In the genomic region with DNA sequence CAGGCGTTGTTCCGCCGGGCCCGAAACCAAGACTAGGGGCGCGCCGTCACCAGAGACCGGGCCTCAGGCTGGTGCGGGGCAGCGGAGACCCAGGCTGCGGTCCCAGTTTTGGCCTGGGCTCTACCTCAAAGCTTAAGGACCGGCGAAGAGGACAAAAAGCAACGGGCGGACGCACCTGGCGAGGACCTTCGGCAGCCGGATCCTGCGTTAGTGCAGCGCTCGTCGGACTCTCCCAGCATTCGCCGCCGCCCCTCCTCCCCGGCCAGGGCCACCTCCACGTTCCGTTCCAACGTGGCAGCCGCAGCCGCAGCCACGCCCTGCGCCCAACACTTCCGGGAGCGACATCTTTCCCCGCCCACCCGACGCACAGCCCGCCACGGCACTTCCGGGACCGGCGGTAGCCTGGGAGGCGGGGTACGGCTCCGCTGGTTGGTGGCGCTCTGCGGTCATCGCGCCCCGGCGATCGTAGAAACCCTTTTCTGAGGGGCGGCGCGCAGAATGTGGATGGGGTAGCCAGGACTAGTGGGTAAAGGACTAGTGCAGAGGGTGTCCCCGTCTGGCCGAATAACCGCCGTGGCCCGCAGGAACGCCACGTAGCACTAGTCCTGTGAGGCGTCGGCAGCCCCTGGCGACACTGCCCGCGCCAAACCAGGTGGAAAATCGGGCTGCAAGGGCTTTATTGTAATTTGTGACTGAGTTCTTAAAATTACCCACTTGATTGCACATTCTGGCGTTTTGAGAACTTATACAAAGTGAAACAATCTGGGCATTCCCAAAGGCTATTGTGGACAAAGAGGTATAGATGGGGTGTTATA, we compare ENCODE assay signal across 8 cellular contexts. TPM values are rescaled to one million over a fixed set of nuclear protein-coding genes. Genes with fewer than 3 reads are reported as not detected.
DNase-seq lines count a peak whose midpoint lies in the region; ATAC-seq and TF ChIP-seq lines count a peak whose summit lies in the region.

A gene with protein sequence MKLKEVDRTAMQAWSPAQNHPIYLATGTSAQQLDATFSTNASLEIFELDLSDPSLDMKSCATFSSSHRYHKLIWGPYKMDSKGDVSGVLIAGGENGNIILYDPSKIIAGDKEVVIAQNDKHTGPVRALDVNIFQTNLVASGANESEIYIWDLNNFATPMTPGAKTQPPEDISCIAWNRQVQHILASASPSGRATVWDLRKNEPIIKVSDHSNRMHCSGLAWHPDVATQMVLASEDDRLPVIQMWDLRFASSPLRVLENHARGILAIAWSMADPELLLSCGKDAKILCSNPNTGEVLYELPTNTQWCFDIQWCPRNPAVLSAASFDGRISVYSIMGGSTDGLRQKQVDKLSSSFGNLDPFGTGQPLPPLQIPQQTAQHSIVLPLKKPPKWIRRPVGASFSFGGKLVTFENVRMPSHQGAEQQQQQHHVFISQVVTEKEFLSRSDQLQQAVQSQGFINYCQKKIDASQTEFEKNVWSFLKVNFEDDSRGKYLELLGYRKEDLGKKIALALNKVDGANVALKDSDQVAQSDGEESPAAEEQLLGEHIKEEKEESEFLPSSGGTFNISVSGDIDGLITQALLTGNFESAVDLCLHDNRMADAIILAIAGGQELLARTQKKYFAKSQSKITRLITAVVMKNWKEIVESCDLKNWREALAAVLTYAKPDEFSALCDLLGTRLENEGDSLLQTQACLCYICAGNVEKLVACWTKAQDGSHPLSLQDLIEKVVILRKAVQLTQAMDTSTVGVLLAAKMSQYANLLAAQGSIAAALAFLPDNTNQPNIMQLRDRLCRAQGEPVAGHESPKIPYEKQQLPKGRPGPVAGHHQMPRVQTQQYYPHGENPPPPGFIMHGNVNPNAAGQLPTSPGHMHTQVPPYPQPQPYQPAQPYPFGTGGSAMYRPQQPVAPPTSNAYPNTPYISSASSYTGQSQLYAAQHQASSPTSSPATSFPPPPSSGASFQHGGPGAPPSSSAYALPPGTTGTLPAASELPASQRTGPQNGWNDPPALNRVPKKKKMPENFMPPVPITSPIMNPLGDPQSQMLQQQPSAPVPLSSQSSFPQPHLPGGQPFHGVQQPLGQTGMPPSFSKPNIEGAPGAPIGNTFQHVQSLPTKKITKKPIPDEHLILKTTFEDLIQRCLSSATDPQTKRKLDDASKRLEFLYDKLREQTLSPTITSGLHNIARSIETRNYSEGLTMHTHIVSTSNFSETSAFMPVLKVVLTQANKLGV (minus strand): TSS at position 241 of the 815 bp plus-strand sequence. CDS start 9,217 bp downstream, outside the sequence.

- H3K36me3 Mint-ChIP-seq in progenitor cell of endocrine pancreas (ENCODE audit: insufficient read depth) = peaks cover 15% of the 10 kb centered on the region

- peak within 1 kb of the TSS; percentile 89 for H3K4me3 Mint-ChIP-seq in progenitor cell of endocrine pancreas (ENCODE audit: low read depth)

- TF ChIP-seq CTCF in GM13977 (IDR thresholded peaks at IDR 0.05; ENCODE audit: extremely low read depth, insufficient read depth, missing control alignments) = no peak
- no peak for TF ChIP-seq CTCF in progenitor cell of endocrine pancreas (IDR thresholded peaks at IDR 0.05; ENCODE audit: unreplicated experiment)

- intact Hi-C loops in T-helper 1 cell treated with Interleukin-12 subunit alpha and Interleukin-12 subunit beta and Interleukin-4 antibody, amounts not matched to agents 30 ng/mL and 1 ng/mL, for 36 hours (cut with micrococcal nuclease) = loop anchor here (1.0 to 2.0 kb wide), 12 partner anchors 9 to 644 kb away; a partner anchor contains a TSS
- intact Hi-C loops in left cardiac atrium (cut with DNase I) = no loop called here

- DNase-seq in GM13977 (ENCODE audit: low spot score) (peak; percentile 92), NCI-H146 treated with DMSO at 0.1 percent for 48 hours (lab: John Stamatoyannopoulos, UW; ENCODE audit: unreplicated experiment) (peak; percentile 46), amniotic stem cell (lab: John Stamatoyannopoulos, UW) (peak; percentile 93), left cardiac atrium (peak; percentile 97), progenitor cell of endocrine pancreas (ENCODE audit: low spot score, unreplicated experiment) (peak; percentile 87), ureter (ENCODE audit: low spot score) (peak; percentile 97)

- H3K27ac Mint-ChIP-seq in progenitor cell of endocrine pancreas = peak within 1 kb of the TSS; percentile 98

- H3K4me1 Mint-ChIP-seq in progenitor cell of endocrine pancreas (ENCODE audit: low read depth) = peaks cover 48% of the 10 kb centered on the region

- in situ Hi-C loops in GM13977 (cut with MboI; ENCODE audit: low pct_unique_long_range_greater_than_20kb, low sequenced_read_pairs, unreplicated experiment) = loop anchor here (25.0 kb wide), 1 partner anchor 371 kb away; no protein-coding TSS in a partner anchor

- ATAC-seq in HG02884 (IDR thresholded peaks at IDR 0.05; ENCODE audit: unreplicated experiment) (peak; percentile 90), left cardiac atrium (peak; percentile 99)

- no peaks in the 10 kb centered on the region for H3K27me3 Mint-ChIP-seq in progenitor cell of endocrine pancreas

- H3K9me3 Mint-ChIP-seq in progenitor cell of endocrine pancreas (ENCODE audit: low read depth) = no peaks in the 10 kb centered on the region

RNA-seq across cellular contexts. Expression of the gene that starts here (rescaled TPM):
- 174 TPM in 2 replicates for total RNA-seq in T-helper 1 cell treated with Interleukin-12 subunit alpha and Interleukin-12 subunit beta and Interleukin-4 antibody, amounts not matched to agents 30 ng/mL and 1 ng/mL, for 36 hours
- total RNA-seq in left cardiac atrium (100 to 1,000 TPM; 115 to 148 TPM), progenitor cell of endocrine pancreas (233 and 250 TPM in 2 replicates), ureter (239 TPM)

Comparison
In these comparisons a context has a peak if more than half of its experiments do, and no peak if none do; other contexts are left out.
1. Peak in every context shown above with its lines: DNase-seq and ATAC-seq.
2. DNase-seq: peak in every context shown above with its lines; median percentile 97 in left cardiac atrium; 97 in ureter; 93 in amniotic stem cell; 92 in GM13977; 87 in progenitor cell of endocrine pancreas; 46 in NCI-H146 treated with DMSO at 0.1 percent for 48 hours.